In the genomic region with DNA sequence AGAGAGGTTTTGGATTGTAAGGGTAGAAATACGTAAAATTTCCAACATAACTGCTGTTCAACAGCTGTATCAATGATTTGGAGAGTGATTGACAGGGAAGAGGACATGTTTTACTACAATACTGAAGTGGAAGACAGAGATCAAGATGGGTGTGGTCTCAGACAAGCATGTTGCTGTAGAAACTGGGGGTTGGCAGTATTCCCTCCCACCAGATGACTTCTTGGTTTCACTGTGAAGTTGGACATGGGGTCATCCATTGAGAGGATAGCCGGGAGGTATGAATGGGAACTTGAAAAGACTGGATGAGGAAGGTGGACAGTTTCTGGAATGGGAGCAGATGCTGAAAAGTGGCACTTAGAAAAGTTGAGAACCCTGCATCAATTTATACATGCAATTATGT, we compare ENCODE assay signal across 12 cellular contexts.
DNase-seq lines count a peak whose midpoint lies in the region; ATAC-seq and TF ChIP-seq lines count a peak whose summit lies in the region.
"Had no signal": no experiment of that assay in that cellular context is flagged by ENCODE, and none has a peak within 500 bp of the region (broad histone marks: within the 10 kb centered on the region; RNA-seq: fewer than 3 reads in every experiment).

No MANE protein-coding gene starts in this region.

- H3K79me2 ChIP-seq in GM23248 (ENCODE audit: insufficient read depth), result no peaks in the 10 kb centered on the region
- H3K79me2 ChIP-seq in smooth muscle cell (ENCODE audit: low read depth), result no peaks in the 10 kb centered on the region

- H3K4me1 ChIP-seq in GM23248 (ENCODE audit: insufficient read depth) (peaks cover 21% of the 10 kb centered on the region), IMR-90 (ENCODE audit: control insufficient read depth, insufficient read depth, low read length) (peaks cover 13% of the 10 kb centered on the region), smooth muscle cell (ENCODE audit: low read depth) (peaks cover 20% of the 10 kb centered on the region)

- intact Hi-C loops in IMR-90 (cut with micrococcal nuclease) (loop anchor here (10.0 kb wide), 1 partner anchor 1025 kb away; no protein-coding TSS in a partner anchor), left ventricle myocardium superior (cut with micrococcal nuclease) (no loop called here)
- intact Hi-C loops in dendritic cell treated with granulocyte-macrophage colony-stimulating factor and Interleukin-4, amounts not matched to agents 40 ng/mL and 50 ng/mL, for 4 days (cut with micrococcal nuclease), result no loop called here

- H2BK15ac ChIP-seq in IMR-90 (ENCODE audit: low read depth, low read length), result peak overlapping the region; percentile 6; the same call in 2 of the 3 replicates

- H2BK20ac ChIP-seq in IMR-90 (ENCODE audit: low read depth, low read length), result peak overlapping the region; percentile 83

- WGBS in GM23248 (ENCODE audit: low coverage in 1 of 2, low lambda C conversion rate in 2 of 2, missing lambda C conversion rate in 2 of 2), 2 experiments, result 61 to 88% methylated on average over 2 of the region's 2 CpGs
- WGBS in IMR-90 (ENCODE audit: extremely low coverage in 2 of 2, insufficient read length in 1 of 2), 2 experiments, result 100% methylated on average over 1 of the region's 2 CpGs; no CpG with 5 or more reads in 1 of the 2 experiments
- 91% methylated on average over 2 of the region's 2 CpGs for WGBS in smooth muscle cell (ENCODE audit: low lambda C conversion rate)

- H3K27ac ChIP-seq in GM23248 (no peak overlapping the region), IMR-90 (ENCODE audit: insufficient read depth, low read length) (no peak overlapping the region), smooth muscle cell (ENCODE audit: low read depth) (no peak overlapping the region)

- no peak overlapping the region for H4K5ac ChIP-seq in IMR-90 (ENCODE audit: low read depth, low read length)

- no peaks in the 10 kb centered on the region for H3K36me3 ChIP-seq in GM23248 (ENCODE audit: low read depth)
- H3K36me3 ChIP-seq in IMR-90 (ENCODE audit: control insufficient read depth, insufficient read depth, low read length), result no peaks in the 10 kb centered on the region
- H3K36me3 ChIP-seq in smooth muscle cell (ENCODE audit: low read depth), result no peaks in the 10 kb centered on the region

- H4K20me1 ChIP-seq in GM23248 (ENCODE audit: insufficient read depth), result no peaks in the 10 kb centered on the region
- H4K20me1 ChIP-seq in IMR-90 (ENCODE audit: insufficient read depth, low read length), result no peaks in the 10 kb centered on the region
- H4K20me1 ChIP-seq in smooth muscle cell (ENCODE audit: low read depth), result no peaks in the 10 kb centered on the region

- H3K9me1 ChIP-seq in IMR-90 (ENCODE audit: insufficient read depth, low read length), result peaks cover 16% of the 10 kb centered on the region

- H3K4me2 ChIP-seq in GM23248 (ENCODE audit: unreplicated experiment) (peak overlapping the region; percentile 1), IMR-90 (ENCODE audit: low read depth, low read length) (peak overlapping the region; percentile 81; the same call in 1 of the 2 replicates), smooth muscle cell (peak overlapping the region; percentile 55)

- dilution Hi-C loops in IMR-90 (cut with HindIII; ENCODE audit: low sequenced_read_pairs, unreplicated experiment), result no loop called here

- H2AK9ac ChIP-seq in IMR-90 (replicated peaks; ENCODE audit: low read depth, low read length, poor library complexity), result no peak overlapping the region

- no TSS peak for BruUV-seq in IMR-90 (replicated peaks; lab: Mats Ljungman, UMichigan)

- H3K4me1 Mint-ChIP-seq in dendritic cell treated with granulocyte-macrophage colony-stimulating factor and Interleukin-4, amounts not matched to agents 40 ng/mL and 50 ng/mL, for 4 days (ENCODE audit: low read depth), result peaks cover 48% of the 10 kb centered on the region

- H3F3A ChIP-seq in GM23248 (ENCODE audit: insufficient read depth) (peaks cover 6% of the 10 kb centered on the region; the same call in 1 of the 2 replicates), smooth muscle cell (ENCODE audit: low read depth) (peaks cover 7% of the 10 kb centered on the region)

- H3K56ac ChIP-seq in IMR-90 (ENCODE audit: extremely low read depth, insufficient read depth, low read length), result no peak overlapping the region

- H3K27me3 ChIP-seq in GM23248 (replicated peaks; ENCODE audit: insufficient read depth) (no peaks in the 10 kb centered on the region), IMR-90 (ENCODE audit: control insufficient read depth, insufficient read depth, low read length) (no peaks in the 10 kb centered on the region), smooth muscle cell (ENCODE audit: low read depth) (no peaks in the 10 kb centered on the region)

- peak overlapping the region; percentile 40; the same call in 1 of the 2 replicates for H2AK5ac ChIP-seq in IMR-90 (ENCODE audit: low read depth, low read length)

- no peak for TF ChIP-seq RAD21 in IMR-90 (IDR thresholded peaks at IDR 0.05; ENCODE audit: low read length)

- H3K79me1 ChIP-seq in IMR-90 (ENCODE audit: low read depth in 1 of 2, low read length in 2 of 2), result no peaks in the 10 kb centered on the region

- no peak overlapping the region for H3K4me3 Mint-ChIP-seq in dendritic cell treated with granulocyte-macrophage colony-stimulating factor and Interleukin-4, amounts not matched to agents 40 ng/mL and 50 ng/mL, for 4 days

- peak overlapping the region; percentile 52 for H2BK5ac ChIP-seq in IMR-90 (ENCODE audit: low read depth, low read length, poor library complexity, severe bottlenecking)

- H4K91ac ChIP-seq in IMR-90 (ENCODE audit: insufficient read depth, low read depth, low read length), result no peak overlapping the region; the same call in 1 of the 2 replicates

- no peaks in the 10 kb centered on the region for H3K27me3 Mint-ChIP-seq in dendritic cell treated with granulocyte-macrophage colony-stimulating factor and Interleukin-4, amounts not matched to agents 40 ng/mL and 50 ng/mL, for 4 days

- ATAC-seq in IMR-90 (ENCODE audit: low read depth) (no peak), left ventricle myocardium superior (no peak), GM18907 (IDR thresholded peaks at IDR 0.05; ENCODE audit: unreplicated experiment) (no peak)
- ATAC-seq: K562 had no signal

- peak overlapping the region; percentile 77 for H3K27ac Mint-ChIP-seq in dendritic cell treated with granulocyte-macrophage colony-stimulating factor and Interleukin-4, amounts not matched to agents 40 ng/mL and 50 ng/mL, for 4 days

- DNase-seq in GM23248 (no peak), IMR-90 (no peak), smooth muscle cell (lab: John Stamatoyannopoulos, UW; ENCODE audit: unreplicated experiment) (no peak), left ventricle myocardium superior (no peak), CD1c-positive myeloid dendritic cell (ENCODE audit: extremely low spot score) (no peak)
- DNase-seq: NCI-H1694, NCI-H446 treated with DMSO at 0.1 percent for 48 hours, NCI-H748 treated with DMSO at 0.1 percent for 48 hours had no signal

- peak overlapping the region; percentile 58 for H2BK120ac ChIP-seq in IMR-90 (ENCODE audit: low read depth, low read length)

- H2AFZ ChIP-seq in GM23248, result peak overlapping the region; percentile 21; the same call in 1 of the 2 replicates
- peak overlapping the region; percentile 9 for H2AFZ ChIP-seq in IMR-90 (replicated peaks; ENCODE audit: low read length, poor library complexity)
- no peak overlapping the region for H2AFZ ChIP-seq in smooth muscle cell (ENCODE audit: low read depth)

- H3K9ac ChIP-seq in GM23248, result no peak overlapping the region
- H3K9ac ChIP-seq in IMR-90 (ENCODE audit: low read depth, low read length), result no peak overlapping the region
- no peak overlapping the region for H3K9ac ChIP-seq in smooth muscle cell (ENCODE audit: low read depth)

- no peak for TF ChIP-seq CTCF in IMR-90 (conservative IDR thresholded peaks at IDR 0.05; ENCODE audit: low read depth, low read length)
- TF ChIP-seq CTCF in smooth muscle cell (IDR thresholded peaks at IDR 0.05; ENCODE audit: borderline replicate concordance, insufficient read depth, poor library complexity, severe bottlenecking), result no peak

- CTCF ChIA-PET in IMR-90 (lab: Yijun Ruan, JAX), result interaction anchor here (1.0 kb wide), 1 partner anchor 13 kb away, joined by 5 read pairs; no protein-coding TSS in a partner anchor

- H3K4ac ChIP-seq in IMR-90 (ENCODE audit: low read depth, low read length), result peak overlapping the region; percentile 71

- in situ Hi-C loops in GM23248 (cut with MboI), result no loop called here
- in situ Hi-C loops in IMR-90 (cut with MboI; ENCODE audit: low sequenced_read_pairs), result no loop called here

- peak overlapping the region; percentile 75 for H3K14ac ChIP-seq in IMR-90 (replicated peaks; ENCODE audit: low read depth, low read length)

- H4K8ac ChIP-seq in IMR-90 (ENCODE audit: low read depth in 2 of 2, low read length in 2 of 2), result peak overlapping the region in 1 of 2 experiments; percentile 32; a peak in 2 of 4 replicates

- POLR2A ChIA-PET in IMR-90 (lab: Charles Lee; ENCODE audit: unreplicated experiment), result no interaction called here

- H3K9me2 ChIP-seq in GM23248 (ENCODE audit: insufficient read depth), result no peaks in the 10 kb centered on the region; the same call in 1 of the 2 replicates

- H3K4me3 ChIP-seq in GM23248, result no peak overlapping the region
- H3K4me3 ChIP-seq in IMR-90 (ENCODE audit: insufficient read depth, low read depth, low read length), result no peak overlapping the region
- H3K4me3 ChIP-seq in smooth muscle cell, result no peak overlapping the region
- H3K4me3 ChIP-seq: K562, SK-N-MC had no signal

- H3K9me3 ChIP-seq in GM23248 (ENCODE audit: low read depth), result no peaks in the 10 kb centered on the region
- H3K9me3 ChIP-seq in IMR-90 (ENCODE audit: control insufficient read depth, insufficient read depth, low read length), result no peaks in the 10 kb centered on the region
- H3K9me3 ChIP-seq in smooth muscle cell (replicated peaks; ENCODE audit: low read depth), result no peaks in the 10 kb centered on the region

- H3K18ac ChIP-seq in IMR-90 (ENCODE audit: low read depth, low read length), result peak overlapping the region; percentile 61

- no peaks in the 10 kb centered on the region for H3K9me3 Mint-ChIP-seq in dendritic cell treated with granulocyte-macrophage colony-stimulating factor and Interleukin-4, amounts not matched to agents 40 ng/mL and 50 ng/mL, for 4 days

- peak overlapping the region; percentile 55; the same call in 1 of the 2 replicates for H3K23ac ChIP-seq in IMR-90 (ENCODE audit: low read depth, low read length)

- no peaks in the 10 kb centered on the region for H3K36me3 Mint-ChIP-seq in dendritic cell treated with granulocyte-macrophage colony-stimulating factor and Interleukin-4, amounts not matched to agents 40 ng/mL and 50 ng/mL, for 4 days (ENCODE audit: low read depth)

- no peak for TF ChIP-seq POLR2A in IMR-90 (IDR thresholded peaks at IDR 0.05; ENCODE audit: low read depth, low read length)

TF ChIP-seq in IMR-90, 13 proteins besides CTCF, POLR2A, EP300 and RAD21:
- TF ChIP-seq BHLHE40 (IDR thresholded peaks at IDR 0.05; ENCODE audit: low read depth, low read length) (no peak), CEBPB (IDR thresholded peaks at IDR 0.05; ENCODE audit: low read depth, low read length) (no peak), FOS (IDR thresholded peaks at IDR 0.05; ENCODE audit: low read depth, low read length) (no peak), RFX5 (IDR thresholded peaks at IDR 0.05; ENCODE audit: low read depth, low read length) (no peak)

Comparison
In these comparisons a context has a peak if more than half of its experiments do, and no peak if none do; other contexts are left out.
1. H3K4me2 ChIP-seq: peak in every context shown above with its lines; median percentile 81 in IMR-90; 55 in smooth muscle cell; 1 in GM23248.